In the genomic region with DNA sequence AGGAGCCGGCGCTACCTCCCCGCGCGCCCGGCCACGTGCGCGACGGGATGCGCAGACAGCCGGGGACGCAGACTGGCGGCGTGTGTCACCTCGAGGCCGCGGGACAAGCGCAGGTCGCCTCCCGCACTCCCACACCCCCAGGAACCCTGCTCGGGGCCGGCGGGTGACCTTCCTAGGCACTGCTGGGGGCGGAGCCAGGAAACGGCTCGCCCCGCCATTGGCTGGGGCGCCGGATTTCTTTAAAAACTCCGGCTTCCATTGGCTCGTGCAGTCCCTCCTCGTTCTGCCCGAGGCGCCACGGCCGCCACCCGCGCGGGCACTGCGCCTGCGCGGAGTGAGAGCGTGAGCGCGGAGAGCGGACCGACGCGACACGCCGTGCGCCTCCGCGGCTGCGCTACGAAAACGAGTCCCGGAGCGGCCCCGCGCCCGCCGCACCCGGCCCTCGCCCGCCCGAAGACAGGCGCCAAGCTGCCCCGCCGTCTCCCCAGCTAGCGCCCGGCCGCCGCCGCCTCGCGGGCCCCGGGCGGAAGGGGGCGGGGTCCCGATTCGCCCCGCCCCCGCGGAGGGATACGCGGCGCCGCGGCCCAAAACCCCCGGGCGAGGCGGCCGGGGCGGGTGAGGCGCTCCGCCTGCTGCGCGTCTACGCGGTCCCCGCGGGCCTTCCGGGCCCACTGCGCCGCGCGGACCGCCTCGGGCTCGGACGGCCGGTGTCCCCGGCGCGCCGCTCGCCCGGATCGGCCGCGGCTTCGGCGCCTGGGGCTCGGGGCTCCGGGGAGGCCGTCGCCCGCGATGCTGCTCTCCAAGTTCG, we compare ENCODE assay signal across 8 cellular contexts. TPM values are rescaled to one million over a fixed set of nuclear protein-coding genes. Genes with fewer than 3 reads are reported as not detected.
DNase-seq lines count a peak whose midpoint lies in the region; ATAC-seq lines count a peak whose summit lies in the region.

PIM3 (plus strand) TSS at position 614 of the 808 bp plus-strand sequence; CDS start at position 790, 176 bp downstream.

- H3K36me3 Mint-ChIP-seq in naive B cell = no peaks in the 10 kb centered on the region
- peaks cover 43% of the 10 kb centered on the region for H3K36me3 Mint-ChIP-seq in stimulated activated effector memory CD8-positive, alpha-beta T cell treated with anti-CD3 and anti-CD28 coated beads, Interleukin-12 subunit alpha, Interleukin-12 subunit beta, amount 100 ng/mL, for 72 hours

- H3K9ac ChIP-seq in GM23248 = peak within 1 kb of the TSS; percentile 79

- peak within 1 kb of the TSS; percentile 84 for H3K4me2 ChIP-seq in GM23248 (ENCODE audit: unreplicated experiment)

- peak within 1 kb of the TSS; percentile 80 for H2AFZ ChIP-seq in GM23248

- H3K79me2 ChIP-seq in GM23248 (ENCODE audit: insufficient read depth) = peaks cover 21% of the 10 kb centered on the region

- peaks cover 5% of the 10 kb centered on the region; the same call in 1 of the 2 replicates for H3K4me1 ChIP-seq in GM23248 (ENCODE audit: insufficient read depth)

- DNase-seq in Daoy (ENCODE audit: low read depth) (peak; percentile 97), GM23248 (peak; percentile 97), Kasumi-1 (lab: John Stamatoyannopoulos, UW) (peak; percentile 95 to 96), RPMI8226 (peak; percentile 99), fibroblast of gingiva (ENCODE audit: low read depth) (peak; percentile 98), naive B cell (peak; percentile 92)
- DNase-seq in activated T-helper 1 cell treated with anti-CD3 and anti-CD28 coated beads, Interleukin-2, amount 50 U/mL, for 16 hours (ENCODE audit: low read depth in 1 of 2, low spot score in 1 of 2) = peak; percentile 75 to 90
- DNase-seq in stimulated activated effector memory CD8-positive, alpha-beta T cell treated with anti-CD3 and anti-CD28 coated beads, Interleukin-12 subunit alpha, Interleukin-12 subunit beta, amount 100 ng/mL, for 72 hours (ENCODE audit: low spot score in 2 of 2) = peak; percentile 91 to 94

- no peaks in the 10 kb centered on the region for H3K27me3 ChIP-seq in GM23248 (replicated peaks; ENCODE audit: insufficient read depth)

- peak within 1 kb of the TSS; percentile 76 for H3K27ac ChIP-seq in GM23248

- in situ Hi-C loops in GM23248 (cut with MboI) = no loop called here

- H3K9me3 ChIP-seq in GM23248 (ENCODE audit: low read depth) = no peaks in the 10 kb centered on the region

- ATAC-seq in naive B cell (ENCODE audit: low read depth in 2 of 2) = peak; percentile 66 to 73
- peak; percentile 76 for ATAC-seq in stimulated activated effector memory CD8-positive, alpha-beta T cell treated with anti-CD3 and anti-CD28 coated beads, Interleukin-12 subunit alpha, Interleukin-12 subunit beta, amount 100 ng/mL, for 72 hours

- no peaks in the 10 kb centered on the region for H3K9me2 ChIP-seq in GM23248 (ENCODE audit: insufficient read depth)

- peaks cover 26 to 38% (median 27%) of the 10 kb centered on the region in 3 donors for H3K4me1 Mint-ChIP-seq in naive B cell
- H3K4me1 Mint-ChIP-seq in stimulated activated effector memory CD8-positive, alpha-beta T cell treated with anti-CD3 and anti-CD28 coated beads, Interleukin-12 subunit alpha, Interleukin-12 subunit beta, amount 100 ng/mL, for 72 hours = peaks cover 27% of the 10 kb centered on the region

- no peaks in the 10 kb centered on the region for H3K9me3 Mint-ChIP-seq in naive B cell
- no peaks in the 10 kb centered on the region for H3K9me3 Mint-ChIP-seq in stimulated activated effector memory CD8-positive, alpha-beta T cell treated with anti-CD3 and anti-CD28 coated beads, Interleukin-12 subunit alpha, Interleukin-12 subunit beta, amount 100 ng/mL, for 72 hours

- peaks cover 0 to 4% (median 0%) of the 10 kb centered on the region in 3 donors for H3K27me3 Mint-ChIP-seq in naive B cell

- H3K4me3 Mint-ChIP-seq in naive B cell = peak within 1 kb of the TSS; percentile 86 to 97 (median 91)
- H3K4me3 Mint-ChIP-seq in stimulated activated effector memory CD8-positive, alpha-beta T cell treated with anti-CD3 and anti-CD28 coated beads, Interleukin-12 subunit alpha, Interleukin-12 subunit beta, amount 100 ng/mL, for 72 hours = peak within 1 kb of the TSS; percentile 90

- no peaks in the 10 kb centered on the region for H4K20me1 ChIP-seq in GM23248 (ENCODE audit: insufficient read depth)

- WGBS in GM23248 (ENCODE audit: low coverage in 1 of 2, low lambda C conversion rate in 2 of 2, missing lambda C conversion rate in 2 of 2), 2 experiments = 1% methylated on average over 63 to 99 of the region's 132 CpGs

- H3K4me3 ChIP-seq in GM23248 = peak within 1 kb of the TSS; percentile 73

- H3F3A ChIP-seq in GM23248 (ENCODE audit: insufficient read depth) = no peaks in the 10 kb centered on the region

- H3K27ac Mint-ChIP-seq in naive B cell = peak within 1 kb of the TSS; percentile 96 to 99 (median 98)
- H3K27ac Mint-ChIP-seq in stimulated activated effector memory CD8-positive, alpha-beta T cell treated with anti-CD3 and anti-CD28 coated beads, Interleukin-12 subunit alpha, Interleukin-12 subunit beta, amount 100 ng/mL, for 72 hours = peak within 1 kb of the TSS; percentile 90

- H3K36me3 ChIP-seq in GM23248 (ENCODE audit: low read depth) = no peaks in the 10 kb centered on the region; the same call in 1 of the 2 replicates

RNA-seq across cellular contexts. Expression of gene PIM3, which starts in this region (rescaled TPM):
- 73.1 and 87.7 TPM in 2 replicates for total RNA-seq in Daoy (2014; rRNA removed; shearing (Covaris generic))
- 16.2 and 17.3 TPM in 2 replicates for total RNA-seq in GM23248 (2014; rRNA removed; shearing (Covaris generic))
- 10.8 TPM in 2 replicates for polyA plus RNA-seq in GM23248 (2016; fragmentation: Nextera tagmentation; extraction: Ambion mirVana)
- polyA plus RNA-seq in naive B cell (ENCODE audit: low read depth in 6 of 6) = 10 to 100 TPM; 46.7 to 60.7 (median 55.0) TPM

Comparison
In these comparisons a context has a peak if more than half of its experiments do, and no peak if none do; other contexts are left out.
1. Peak in every context shown above with its lines: DNase-seq, ATAC-seq, H3K4me3 ChIP-seq and H3K27ac ChIP-seq.